8 cellular contexts compared by ENCODE assay signal in the genomic region with DNA sequence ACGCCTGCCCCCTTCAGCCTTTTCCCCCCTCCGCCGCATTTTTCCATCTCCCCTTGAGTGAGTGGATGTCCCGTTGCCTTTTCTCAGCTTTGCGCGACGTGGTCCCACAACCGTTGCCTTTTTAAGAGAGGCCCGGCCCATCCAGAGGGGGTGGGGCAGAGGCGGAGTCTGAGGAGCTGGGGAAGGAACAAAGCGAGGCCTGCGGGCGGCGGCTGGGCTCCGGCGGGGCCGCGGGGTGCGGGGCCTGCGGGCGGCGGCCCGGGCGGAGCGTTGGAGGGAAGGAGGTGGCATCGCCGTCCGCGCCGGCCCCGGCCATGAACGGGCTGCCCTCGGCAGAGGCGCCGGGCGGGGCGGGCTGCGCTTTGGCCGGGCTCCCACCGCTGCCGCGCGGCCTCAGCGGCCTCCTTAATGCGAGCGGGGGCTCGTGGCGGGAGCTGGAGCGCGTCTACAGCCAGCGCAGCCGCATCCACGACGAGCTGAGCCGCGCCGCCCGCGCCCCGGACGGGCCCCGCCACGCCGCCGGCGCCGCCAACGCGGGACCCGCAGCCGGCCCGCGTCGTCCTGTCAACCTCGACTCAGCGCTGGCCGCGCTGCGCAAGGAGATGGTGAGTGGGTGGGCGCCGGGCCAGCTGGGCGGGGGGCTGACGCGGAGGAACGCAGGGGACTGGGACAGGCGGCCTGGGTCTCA. TPM values are rescaled to one million over a fixed set of nuclear protein-coding genes. Genes with fewer than 3 reads are reported as not detected.
DNase-seq lines count a peak whose midpoint lies in the region; ATAC-seq and TF ChIP-seq lines count a peak whose summit lies in the region.

FAM89B (plus strand) TSS at position 183 of the 688 bp plus-strand sequence; CDS start at position 315, 132 bp downstream.

- peak within 1 kb of the TSS; percentile 100 for H3K4me3 Mint-ChIP-seq in activated CD8-positive, alpha-beta memory T cell treated with anti-CD3 and anti-CD28 coated beads, Interleukin-2, amount 10 ng/mL, durations not matched to agents 7 days and 5 days
- peak within 1 kb of the TSS; percentile 98 to 99 for H3K4me3 Mint-ChIP-seq in effector memory CD8-positive, alpha-beta T cell
- peak within 1 kb of the TSS; percentile 99 for H3K4me3 Mint-ChIP-seq in memory B cell

- TF ChIP-seq CTCF in AG04450 (IDR thresholded peaks at IDR 0.05; ENCODE audit: low read depth, low read length): no peak
- no peak for TF ChIP-seq CTCF in HCT116 (IDR thresholded peaks at IDR 0.05 in 2 of 3, conservative IDR thresholded peaks at IDR 0.05 in 1 of 3; ENCODE audit: borderline replicate concordance in 1 of 3, insufficient read depth in 1 of 3, low read depth in 2 of 3, low read length in 2 of 3)

- CTCF ChIA-PET in AG04450 (lab: Charles Lee) (interaction anchor here (0.6 to 4.1 kb wide), 10 partner anchors 11 to 531 kb away, joined by 3 to 20 read pairs (median 5); no protein-coding TSS in a partner anchor), HCT116 (lab: Charles Lee) (interaction anchor here (1.0 to 4.5 kb wide), 8 partner anchors 12 to 65 kb away, joined by 3 to 89 read pairs (median 6); partner anchors contain the start of genes PCNX3 and SIPA1)
- CTCF ChIA-PET in activated CD8-positive, alpha-beta memory T cell treated with anti-CD3 and anti-CD28 coated beads, Interleukin-2, amount 10 ng/mL, durations not matched to agents 7 days and 5 days (lab: Charles Lee): interaction anchor here (0.5 to 16.3 kb wide), 17 partner anchors 7 to 287 kb away, joined by 3 to 388 read pairs (median 5); partner anchors contain the start of genes DPF2, KCNK7, LTBP3 and PCNX3

- no peaks in the 10 kb centered on the region for H3K27me3 Mint-ChIP-seq in activated CD8-positive, alpha-beta memory T cell treated with anti-CD3 and anti-CD28 coated beads, Interleukin-2, amount 10 ng/mL, durations not matched to agents 7 days and 5 days
- H3K27me3 Mint-ChIP-seq in effector memory CD8-positive, alpha-beta T cell: no peaks in the 10 kb centered on the region
- H3K27me3 Mint-ChIP-seq in memory B cell: no peaks in the 10 kb centered on the region

- peaks cover 50% of the 10 kb centered on the region for H3K4me1 Mint-ChIP-seq in activated CD8-positive, alpha-beta memory T cell treated with anti-CD3 and anti-CD28 coated beads, Interleukin-2, amount 10 ng/mL, durations not matched to agents 7 days and 5 days
- H3K4me1 Mint-ChIP-seq in effector memory CD8-positive, alpha-beta T cell (ENCODE audit: low read depth in 2 of 2): peaks cover 61 to 67% of the 10 kb centered on the region in 2 donors
- H3K4me1 Mint-ChIP-seq in memory B cell: peaks cover 50% of the 10 kb centered on the region

- H4K20me1 ChIP-seq in HCT116 (ENCODE audit: insufficient read depth): no peaks in the 10 kb centered on the region

- POLR2A ChIA-PET in AG04450 (lab: Yijun Ruan, JAX) (interaction anchor here (0.6 to 1.5 kb wide), 9 partner anchors 12 to 1801 kb away, joined by 3 to 8 read pairs (median 4); partner anchors contain the start of genes CLCF1, DPF2, LTBP3 and NEAT1), HCT116 (lab: Charles Lee) (interaction anchor here (0.6 to 3.9 kb wide), 8 partner anchors 13 to 318 kb away, joined by 3 to 15 read pairs (median 4); partner anchors contain the start of gene MALAT1)

- H3K9me3 Mint-ChIP-seq in activated CD8-positive, alpha-beta memory T cell treated with anti-CD3 and anti-CD28 coated beads, Interleukin-2, amount 10 ng/mL, durations not matched to agents 7 days and 5 days (ENCODE audit: low read depth): no peaks in the 10 kb centered on the region
- no peaks in the 10 kb centered on the region for H3K9me3 Mint-ChIP-seq in effector memory CD8-positive, alpha-beta T cell
- no peaks in the 10 kb centered on the region for H3K9me3 Mint-ChIP-seq in memory B cell

- H3K36me3 Mint-ChIP-seq in activated CD8-positive, alpha-beta memory T cell treated with anti-CD3 and anti-CD28 coated beads, Interleukin-2, amount 10 ng/mL, durations not matched to agents 7 days and 5 days: peaks cover 15% of the 10 kb centered on the region
- peaks cover 82% of the 10 kb centered on the region for H3K36me3 Mint-ChIP-seq in effector memory CD8-positive, alpha-beta T cell (ENCODE audit: insufficient read depth)
- peaks cover 6% of the 10 kb centered on the region for H3K36me3 Mint-ChIP-seq in memory B cell

- no peak for TF ChIP-seq RAD21 in HCT116 (IDR thresholded peaks at IDR 0.05; ENCODE audit: low read depth)

- intact Hi-C loops in HCT116 (cut with micrococcal nuclease): loop anchor here (5.0 kb wide), 1 partner anchor 190 kb away; the partner anchor contains the start of gene SLC25A45

- H3K4me2 ChIP-seq in HCT116 (ENCODE audit: low read length): peak within 1 kb of the TSS; percentile 78

- H3K9me3 ChIP-seq in AG04450 (ENCODE audit: control insufficient read depth, insufficient read depth, low read length) (peaks cover 4% of the 10 kb centered on the region; the same call in 1 of the 2 replicates), HCT116 (ENCODE audit: control insufficient read depth in 1 of 2, insufficient read depth in 1 of 2, low read depth in 1 of 2, low read length in 2 of 2) (no peaks in the 10 kb centered on the region)

- no peaks in the 10 kb centered on the region for H3K27me3 ChIP-seq in AG04450 (ENCODE audit: control insufficient read depth, insufficient read depth, low read length)
- no peaks in the 10 kb centered on the region for H3K27me3 ChIP-seq in HCT116 (ENCODE audit: insufficient read depth, low read length)

- peak within 1 kb of the TSS; percentile 98 for H3K9ac ChIP-seq in HCT116 (ENCODE audit: low read length)

- BruUV-seq in HCT116 (replicated peaks; lab: Mats Ljungman, UMichigan): no TSS peak

- H3K9me2 ChIP-seq in HCT116 (ENCODE audit: insufficient read depth): no peaks in the 10 kb centered on the region

- H3K79me2 ChIP-seq in HCT116 (ENCODE audit: insufficient read depth, low read length): peaks cover 68% of the 10 kb centered on the region

- no peaks in the 10 kb centered on the region; a peak in 1 of 4 replicates for H3K36me3 ChIP-seq in HCT116 (ENCODE audit: control insufficient read depth in 1 of 2, insufficient read depth in 2 of 2, low read length in 2 of 2)

- peaks cover 48 to 69% of the 10 kb centered on the region in 2 experiments for H3K4me1 ChIP-seq in HCT116 (ENCODE audit: control insufficient read depth in 1 of 2, insufficient read depth in 2 of 2, low read length in 2 of 2)

- ATAC-seq in HCT116 (peak; percentile 33), memory B cell (ENCODE audit: low read depth) (peak; percentile 10), HG02623 (IDR thresholded peaks at IDR 0.05; ENCODE audit: unreplicated experiment) (no peak)
- peak; percentile 14 for ATAC-seq in activated CD8-positive, alpha-beta memory T cell treated with anti-CD3 and anti-CD28 coated beads, Interleukin-2, amount 10 ng/mL, durations not matched to agents 7 days and 5 days
- ATAC-seq in effector memory CD8-positive, alpha-beta T cell (replicated peaks): peak; percentile 18

- no peak within 1 kb of the TSS for H2AFZ ChIP-seq in HCT116 (ENCODE audit: low read depth, low read length, poor library complexity, severe bottlenecking)

- peak within 1 kb of the TSS; percentile 98 for H3K4me3 ChIP-seq in AG04450 (ENCODE audit: low read depth, low read length)
- peak within 1 kb of the TSS; percentile 97 to 100 for H3K4me3 ChIP-seq in HCT116 (replicated peaks in 1 of 2; ENCODE audit: low read depth in 1 of 2, low read length in 2 of 2)

- H3K27ac ChIP-seq in AG04450 (ENCODE audit: low read depth, low read length): no peak within 1 kb of the TSS
- H3K27ac ChIP-seq in HCT116 (ENCODE audit: low read depth, low read length): peak within 1 kb of the TSS; percentile 94

- RAD21 ChIA-PET in HCT116 (lab: Charles Lee; ENCODE audit: low non-redundant PET in 1 of 2, low total read pairs in 2 of 2, uncharacterized antibody in 2 of 2, unreplicated experiment in 2 of 2): interaction anchor here (0.6 to 3.3 kb wide), 5 partner anchors 13 to 36 kb away, joined by 3 to 32 read pairs (median 4); no protein-coding TSS in a partner anchor

- peak within 1 kb of the TSS; percentile 98 for H3K27ac Mint-ChIP-seq in activated CD8-positive, alpha-beta memory T cell treated with anti-CD3 and anti-CD28 coated beads, Interleukin-2, amount 10 ng/mL, durations not matched to agents 7 days and 5 days
- H3K27ac Mint-ChIP-seq in effector memory CD8-positive, alpha-beta T cell: peak within 1 kb of the TSS; percentile 91 to 99
- H3K27ac Mint-ChIP-seq in memory B cell: peak within 1 kb of the TSS; percentile 98

- DNase-seq in AG04450 (ENCODE audit: low read depth, low spot score): peak; percentile 44
- no peak for DNase-seq in HCT116 (ENCODE audit: low read depth, low spot score)
- DNase-seq in NOMO-1 treated with DMSO at 0.1 percent for 48 hours (lab: John Stamatoyannopoulos, UW; ENCODE audit: unreplicated experiment): peak; percentile 83
- peak; percentile 94 for DNase-seq in activated CD8-positive, alpha-beta memory T cell treated with anti-CD3 and anti-CD28 coated beads, Interleukin-2, amount 10 ng/mL, durations not matched to agents 7 days and 5 days
- DNase-seq in effector memory CD8-positive, alpha-beta T cell: peak; percentile 84 to 88 (median 87)
- peak; percentile 76 to 80 for DNase-seq in memory B cell (ENCODE audit: low spot score in 2 of 2)
- DNase-seq in stimulated activated CD4-positive, alpha-beta T cell treated with anti-CD3 and anti-CD28 coated beads, TNF-alpha, amount 100 ng/mL, for 48 hours (ENCODE audit: low read depth in 3 of 3): peak; percentile 76 to 91 (median 79)

- peak; percentile 33 for TF ChIP-seq POLR2A in HCT116 (IDR thresholded peaks at IDR 0.05; ENCODE audit: borderline replicate concordance, extremely low read depth, insufficient read depth, insufficient read length)

TF ChIP-seq in HCT116, 20 proteins besides CTCF, POLR2A, EP300 and RAD21 (continues in another document):
- TF ChIP-seq EGR1 (IDR thresholded peaks at IDR 0.05; ENCODE audit: low read depth): no peak
- peak; percentile 62 for TF ChIP-seq POLR2AphosphoS5 (IDR thresholded peaks at IDR 0.05; ENCODE audit: low read depth, low read length)
- TF ChIP-seq ZFX (IDR thresholded peaks at IDR 0.05): peak; percentile 86

RNA-seq across cellular contexts. Expression of gene FAM89B, which starts in this region (rescaled TPM):
- polyA plus RNA-seq in AG04450 (2011; rRNA removed): 28.8 and 40.8 TPM in 2 replicates
- polyA minus RNA-seq in AG04450 (2011; rRNA and poly(A)+ RNA removed): 16.5 and 25.0 TPM in 2 replicates
- total RNA-seq in HCT116 (2021; ENCODE audit: unreplicated experiment): 60.0 TPM
- polyA plus RNA-seq in HCT116 (2012): 46.1 and 52.9 TPM in 2 replicates
- total RNA-seq in activated CD8-positive, alpha-beta memory T cell treated with anti-CD3 and anti-CD28 coated beads, Interleukin-2, amount 10 ng/mL, durations not matched to agents 7 days and 5 days: 10 to 100 TPM; 36.6 to 54.2 TPM
